29 cellular contexts compared by ENCODE assay signal in genomic region chr9:107183176-107183575, GRCh38.
"Had no signal": no experiment of that assay in that cellular context is flagged by ENCODE, and none has a peak within 500 bp of the region (broad histone marks: within the 10 kb centered on the region; RNA-seq: fewer than 3 reads in every experiment).

No MANE protein-coding gene starts in this region.

- H3K36me3 ChIP-seq: stomach, suprapubic skin, thoracic aorta, thyroid gland, tibial artery, tibial nerve, transverse colon, upper lobe of left lung, upper lobe of right lung, uterus, vagina had no signal

- H3K27ac Mint-ChIP-seq: stimulated activated effector memory CD8-positive, alpha-beta T cell treated with anti-CD3 and anti-CD28 coated beads, Interleukin-12 subunit alpha, Interleukin-12 subunit beta, amount 100 ng/mL, for 72 hours; stimulated activated memory B cell treated with anti-CD40 and anti-IgM and Interleukin-4, amounts not matched to agents 10 μg/mL and 1 μg/mL and 100 μg/mL, for 72 hours; stimulated activated naive B cell treated with anti-CD40 and anti-IgM and Interleukin-4, amounts not matched to agents 10 μg/mL and 1 μg/mL and 100 μg/mL, for 72 hours; stimulated activated naive CD8-positive, alpha-beta T cell treated with anti-CD3 and anti-CD28 coated beads, Interleukin-15, amount 100 ng/mL, for 72 hours; stimulated activated naive CD8-positive, alpha-beta T cell treated with anti-CD3 and anti-CD28 coated beads, Interleukin-15, Interleukin-2, amounts not matched to agents 100 ng/mL and 50 ng/mL, for 24 hours; type B pancreatic cell had no signal

- DNase-seq: stimulated activated CD4-positive, alpha-beta T cell treated with anti-CD3 and anti-CD28 coated beads, Interleukin-2, amount 100 ng/mL, for 48 hours; stimulated activated CD4-positive, alpha-beta T cell treated with anti-CD3 and anti-CD28 coated beads, Interleukin-4, amount 100 ng/mL, for 1 hour; stimulated activated CD4-positive, alpha-beta T cell treated with anti-CD3 and anti-CD28 coated beads, Interleukin-4, amount 100 ng/mL, for 24 hours; stimulated activated CD4-positive, alpha-beta T cell treated with anti-CD3 and anti-CD28 coated beads, Interleukin-4, amount 100 ng/mL, for 4 hours; stimulated activated CD8-positive, alpha-beta memory T cell treated with anti-CD3 and anti-CD28 coated beads, Interleukin-4, amount 100 ng/mL, for 48 hours; stimulated activated naive B cell treated with anti-CD40 and anti-IgM and Interleukin-4, amounts not matched to agents 10 μg/mL and 1 μg/mL and 100 μg/mL, for 72 hours; stimulated activated naive CD4-positive, alpha-beta T cell; stimulated activated naive CD4-positive, alpha-beta T cell treated with Interleukin-2 at 50 U/mL for 16 hours; stimulated activated naive CD8-positive, alpha-beta T cell treated with anti-CD3 and anti-CD28 coated beads, Interleukin-15, amount 100 ng/mL, for 72 hours; stimulated activated naive CD8-positive, alpha-beta T cell treated with anti-CD3 and anti-CD28 coated beads, Interleukin-15, Interleukin-2, amounts not matched to agents 100 U/mL and 50 U/mL, for 24 hours; stomach; substantia nigra; testis; thyroid gland; tibial artery; transverse colon; trophoblast cell; upper lobe of left lung; upper lobe of right lung; uterus had no signal

- H3K4me3 ChIP-seq: stomach, suprapubic skin, testis, thoracic aorta, thyroid gland, tibial artery, tibial nerve, transverse colon, upper lobe of left lung, upper lobe of right lung, uterus, vagina had no signal

- H3K4me3 Mint-ChIP-seq: stimulated activated effector memory CD8-positive, alpha-beta T cell treated with anti-CD3 and anti-CD28 coated beads, Interleukin-12 subunit alpha, Interleukin-12 subunit beta, amount 100 ng/mL, for 72 hours; stimulated activated memory B cell treated with anti-CD40 and anti-IgM and Interleukin-4, amounts not matched to agents 10 μg/mL and 1 μg/mL and 100 μg/mL, for 72 hours; stimulated activated naive B cell treated with anti-CD40 and anti-IgM and Interleukin-4, amounts not matched to agents 10 μg/mL and 1 μg/mL and 100 μg/mL, for 72 hours; stimulated activated naive CD8-positive, alpha-beta T cell treated with anti-CD3 and anti-CD28 coated beads, Interleukin-15, amount 100 ng/mL, for 72 hours; stimulated activated naive CD8-positive, alpha-beta T cell treated with anti-CD3 and anti-CD28 coated beads, Interleukin-15, Interleukin-2, amounts not matched to agents 100 ng/mL and 50 ng/mL, for 24 hours; type B pancreatic cell had no signal

- H3K4me1 ChIP-seq: stomach, suprapubic skin, testis, thyroid gland, tibial artery, tibial nerve, transverse colon, upper lobe of left lung, upper lobe of right lung, uterus, vagina had no signal

- H3K4me1 Mint-ChIP-seq: stimulated activated effector memory CD8-positive, alpha-beta T cell treated with anti-CD3 and anti-CD28 coated beads, Interleukin-12 subunit alpha, Interleukin-12 subunit beta, amount 100 ng/mL, for 72 hours; stimulated activated memory B cell treated with anti-CD40 and anti-IgM and Interleukin-4, amounts not matched to agents 10 μg/mL and 1 μg/mL and 100 μg/mL, for 72 hours; stimulated activated naive B cell treated with anti-CD40 and anti-IgM and Interleukin-4, amounts not matched to agents 10 μg/mL and 1 μg/mL and 100 μg/mL, for 72 hours; stimulated activated naive CD8-positive, alpha-beta T cell treated with anti-CD3 and anti-CD28 coated beads, Interleukin-15, amount 100 ng/mL, for 72 hours had no signal

- H3K27me3 Mint-ChIP-seq: type B pancreatic cell had no signal

- H3K36me3 Mint-ChIP-seq: stimulated activated effector memory CD8-positive, alpha-beta T cell treated with anti-CD3 and anti-CD28 coated beads, Interleukin-12 subunit alpha, Interleukin-12 subunit beta, amount 100 ng/mL, for 72 hours; type B pancreatic cell had no signal

- H3K27ac ChIP-seq: stomach, suprapubic skin, testis, thoracic aorta, thyroid gland, tibial artery, tibial nerve, transverse colon, upper lobe of left lung, upper lobe of right lung, uterus, vagina had no signal

- H3K9me3 ChIP-seq: testis, thyroid gland, upper lobe of right lung, uterus, vagina had no signal

- ATAC-seq: stimulated activated effector memory CD8-positive, alpha-beta T cell treated with anti-CD3 and anti-CD28 coated beads, Interleukin-12 subunit alpha, Interleukin-12 subunit beta, amount 100 ng/mL, for 72 hours; stimulated activated memory B cell treated with anti-CD40 and anti-IgM and Interleukin-4, amounts not matched to agents 10 μg/mL and 1 μg/mL and 100 μg/mL, for 72 hours; stimulated activated naive B cell treated with anti-CD40 and anti-IgM and Interleukin-4, amounts not matched to agents 10 μg/mL and 1 μg/mL and 100 μg/mL, for 72 hours; stimulated activated naive CD8-positive, alpha-beta T cell treated with anti-CD3 and anti-CD28 coated beads, Interleukin-15, amount 100 ng/mL, for 72 hours; stimulated activated naive CD8-positive, alpha-beta T cell treated with anti-CD3 and anti-CD28 coated beads, Interleukin-15, Interleukin-2, amounts not matched to agents 100 U/mL and 50 U/mL, for 24 hours; upper lobe of right lung had no signal

- FAIRE-seq: urothelium cell line had no signal

- H3K27me3 ChIP-seq: stomach, suprapubic skin, testis, thyroid gland, tibial nerve, transverse colon, upper lobe of left lung, upper lobe of right lung, uterus, vagina had no signal

- H3K9me3 Mint-ChIP-seq: type B pancreatic cell had no signal
